In the genomic region with DNA sequence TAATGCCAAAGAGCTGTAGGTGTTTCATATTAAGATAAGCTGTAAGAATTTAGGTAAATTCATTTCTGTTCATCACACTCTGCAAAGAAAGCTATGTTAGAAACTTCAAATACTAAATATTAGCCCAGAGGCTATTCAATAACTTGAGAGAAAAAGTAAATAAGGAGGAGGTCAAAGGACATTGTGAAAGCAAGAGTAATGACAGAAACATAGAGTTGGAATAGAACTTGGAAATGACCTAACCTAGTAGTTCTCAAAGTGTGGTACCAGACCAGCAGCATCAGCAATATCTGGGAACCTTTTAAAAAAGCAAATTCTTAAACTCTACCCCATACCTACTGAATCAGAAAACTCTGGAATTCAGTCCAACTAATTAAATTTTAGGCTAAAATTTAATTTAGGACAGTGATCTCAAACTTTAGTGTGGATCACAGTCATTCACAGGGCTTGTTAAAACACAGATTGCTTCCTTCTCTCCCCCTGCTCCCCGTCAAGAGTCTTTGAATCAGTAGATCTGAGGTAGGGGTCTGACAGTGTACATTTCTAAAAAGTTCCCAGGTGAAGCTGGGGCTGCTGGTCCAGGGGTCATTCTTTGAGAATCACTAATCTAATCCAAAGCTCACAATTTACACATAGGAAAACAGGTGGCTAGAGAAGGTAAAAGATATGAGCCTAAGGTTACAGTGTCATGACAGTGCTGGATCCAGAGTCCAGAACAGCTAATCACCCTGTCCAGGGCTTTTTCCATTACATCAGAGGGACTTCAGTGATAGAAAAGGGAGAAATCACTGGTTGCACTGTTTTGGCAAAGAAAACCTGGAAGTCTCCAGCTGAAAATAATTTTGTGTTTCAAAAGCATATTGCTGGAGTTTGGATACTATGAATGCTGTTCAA, we compare ENCODE assay signal across 1 cellular context.
A peak's percentile ranks its signal among the peaks of the same experiment; 100 is the strongest.
TF ChIP-seq lines count a peak whose summit lies in the region.

No MANE protein-coding gene starts in this region.

TF ChIP-seq in HepG2, 621 proteins besides CTCF, POLR2A, EP300 and RAD21 (continued from another document):
- TF ChIP-seq SKIL (CRISPR knock-in tag; IDR thresholded peaks at IDR 0.05; ENCODE audit: borderline replicate concordance) = peak; percentile 67
- no peak for TF ChIP-seq PHF5A (CRISPR knock-in tag; IDR thresholded peaks at IDR 0.05; ENCODE audit: low read depth, unreplicated experiment)
- no peak for TF ChIP-seq ZNF83 (CRISPR knock-in tag; IDR thresholded peaks at IDR 0.05; ENCODE audit: borderline replicate concordance)
- TF ChIP-seq, protein P1, sequence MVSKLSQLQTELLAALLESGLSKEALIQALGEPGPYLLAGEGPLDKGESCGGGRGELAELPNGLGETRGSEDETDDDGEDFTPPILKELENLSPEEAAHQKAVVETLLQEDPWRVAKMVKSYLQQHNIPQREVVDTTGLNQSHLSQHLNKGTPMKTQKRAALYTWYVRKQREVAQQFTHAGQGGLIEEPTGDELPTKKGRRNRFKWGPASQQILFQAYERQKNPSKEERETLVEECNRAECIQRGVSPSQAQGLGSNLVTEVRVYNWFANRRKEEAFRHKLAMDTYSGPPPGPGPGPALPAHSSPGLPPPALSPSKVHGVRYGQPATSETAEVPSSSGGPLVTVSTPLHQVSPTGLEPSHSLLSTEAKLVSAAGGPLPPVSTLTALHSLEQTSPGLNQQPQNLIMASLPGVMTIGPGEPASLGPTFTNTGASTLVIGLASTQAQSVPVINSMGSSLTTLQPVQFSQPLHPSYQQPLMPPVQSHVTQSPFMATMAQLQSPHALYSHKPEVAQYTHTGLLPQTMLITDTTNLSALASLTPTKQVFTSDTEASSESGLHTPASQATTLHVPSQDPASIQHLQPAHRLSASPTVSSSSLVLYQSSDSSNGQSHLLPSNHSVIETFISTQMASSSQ (IDR thresholded peaks at IDR 0.05; ENCODE audit: low read depth) = peak; percentile 63
- TF ChIP-seq, protein P1 (CRISPR knock-in tag; IDR thresholded peaks at IDR 0.05; ENCODE audit: borderline replicate concordance) = peak; percentile 63; the same call in 1 of the 2 replicates
- TF ChIP-seq FOXJ3 (CRISPR knock-in tag; IDR thresholded peaks at IDR 0.05; ENCODE audit: borderline replicate concordance) = peak; percentile 89; the same call in 1 of the 2 replicates
- TF ChIP-seq NCOA1 (CRISPR knock-in tag; IDR thresholded peaks at IDR 0.05) = 0 out of 2 replicates have a peak, but pooled peaks have one; percentile 27
- TF ChIP-seq, protein P2, sequence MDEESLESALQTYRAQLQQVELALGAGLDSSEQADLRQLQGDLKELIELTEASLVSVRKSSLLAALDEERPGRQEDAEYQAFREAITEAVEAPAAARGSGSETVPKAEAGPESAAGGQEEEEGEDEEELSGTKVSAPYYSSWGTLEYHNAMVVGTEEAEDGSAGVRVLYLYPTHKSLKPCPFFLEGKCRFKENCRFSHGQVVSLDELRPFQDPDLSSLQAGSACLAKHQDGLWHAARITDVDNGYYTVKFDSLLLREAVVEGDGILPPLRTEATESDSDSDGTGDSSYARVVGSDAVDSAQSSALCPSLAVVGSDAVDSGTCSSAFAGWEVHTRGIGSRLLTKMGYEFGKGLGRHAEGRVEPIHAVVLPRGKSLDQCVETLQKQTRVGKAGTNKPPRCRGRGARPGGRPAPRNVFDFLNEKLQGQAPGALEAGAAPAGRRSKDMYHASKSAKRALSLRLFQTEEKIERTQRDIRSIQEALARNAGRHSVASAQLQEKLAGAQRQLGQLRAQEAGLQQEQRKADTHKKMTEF (CRISPR knock-in tag; IDR thresholded peaks at IDR 0.05) = peak; percentile 54
- no peak for TF ChIP-seq KDM5B (CRISPR knock-in tag; IDR thresholded peaks at IDR 0.05; ENCODE audit: borderline replicate concordance)
- TF ChIP-seq KMT2A (CRISPR knock-in tag; IDR thresholded peaks at IDR 0.05) = no peak
- peak; percentile 79 for TF ChIP-seq ARID3A (IDR thresholded peaks at IDR 0.05; ENCODE audit: low read depth, low read length)
- TF ChIP-seq ESRRA (CRISPR knock-in tag; IDR thresholded peaks at IDR 0.05; ENCODE audit: low read depth) = peak; percentile 45; the same call in 1 of the 2 replicates
- TF ChIP-seq CHD2 (IDR thresholded peaks at IDR 0.05; ENCODE audit: low read depth, low read length) = no peak
- TF ChIP-seq ZNF503 (CRISPR knock-in tag; IDR thresholded peaks at IDR 0.05) = peak; percentile 81; the same call in 1 of the 2 replicates
- peak; percentile 60; the same call in 1 of the 2 replicates for TF ChIP-seq FOXK1 (CRISPR knock-in tag; IDR thresholded peaks at IDR 0.05; ENCODE audit: borderline replicate concordance, low read depth)
- 0 out of 2 replicates have a peak, but pooled peaks have one; percentile 4 for TF ChIP-seq MED1 (CRISPR knock-in tag; IDR thresholded peaks at IDR 0.05)
- peak; percentile 95 for TF ChIP-seq FOXA3 (CRISPR knock-in tag; IDR thresholded peaks at IDR 0.05)
- TF ChIP-seq SOX5 (CRISPR knock-in tag; IDR thresholded peaks at IDR 0.05; ENCODE audit: borderline replicate concordance) = peak; percentile 79; the same call in 1 of the 2 replicates
